Comparison of ENCODE assay signal across 8 cellular contexts in genomic region chr22:40176921-40177737, GRCh38. TPM values are rescaled to one million over a fixed set of nuclear protein-coding genes. Genes with fewer than 3 reads are reported as not detected.
DNase-seq lines count a peak whose midpoint lies in the region; ATAC-seq and TF ChIP-seq lines count a peak whose summit lies in the region.

No MANE protein-coding gene starts in this region.

- H3K9ac ChIP-seq in DND-41 (ENCODE audit: low read depth, low read length) (peak overlapping the region; percentile 68), liver (ENCODE audit: low read depth in 1 of 2, low read length in 2 of 2) (peak overlapping the region; percentile 57 to 88)

- peak overlapping the region; percentile 11; the same call in 1 of the 2 replicates for H2AFZ ChIP-seq in DND-41 (ENCODE audit: low read depth, low read length)

- peak; percentile 63 for ATAC-seq in DND-41 (ENCODE audit: insufficient read depth, low read depth)
- ATAC-seq in GM19324 (IDR thresholded peaks at IDR 0.05; ENCODE audit: low FRiP score, unreplicated experiment): no peak

- H3K4me1 ChIP-seq in DND-41 (ENCODE audit: insufficient read depth, low read length) (peaks cover 46% of the 10 kb centered on the region), liver (ENCODE audit: control insufficient read depth in 4 of 4, insufficient read depth in 4 of 4, low read length in 3 of 4) (peaks cover 12 to 45% (median 35%) of the 10 kb centered on the region in 4 donors)

- no peaks in the 10 kb centered on the region for H3K36me3 ChIP-seq in DND-41 (ENCODE audit: insufficient read depth, low read length)
- no peaks in the 10 kb centered on the region for H3K36me3 ChIP-seq in KOPT-K1 (ENCODE audit: insufficient read depth, low read length)
- H3K36me3 ChIP-seq in liver (ENCODE audit: control insufficient read depth in 4 of 4, insufficient read depth in 3 of 4, low read depth in 1 of 4, low read length in 3 of 4): no peaks in the 10 kb centered on the region

- TF ChIP-seq RAD21 in liver (IDR thresholded peaks at IDR 0.05): peak; percentile 34 to 54

- TF ChIP-seq CTCF in DND-41 (IDR thresholded peaks at IDR 0.05; ENCODE audit: borderline replicate concordance, extremely low read depth, low read length, poor library complexity, severe bottlenecking): no peak
- TF ChIP-seq CTCF in liver (IDR thresholded peaks at IDR 0.05; ENCODE audit: low read depth, low read length, missing input control): no peak

- H3K9me3 ChIP-seq in DND-41 (ENCODE audit: insufficient read depth, low read length, severe bottlenecking) (no peaks in the 10 kb centered on the region), KOPT-K1 (ENCODE audit: insufficient read depth, low read length, poor library complexity, severe bottlenecking) (no peaks in the 10 kb centered on the region), liver (ENCODE audit: control insufficient read depth in 4 of 4, low read length in 3 of 4) (no peaks in the 10 kb centered on the region)

- peak; percentile 72 for DNase-seq in DND-41
- DNase-seq in activated CD4-positive, CD25-positive, alpha-beta regulatory T cell (lab: John Stamatoyannopoulos, UW): peak; percentile 14 to 48 (median 38)
- peak; percentile 82 for DNase-seq in cerebellar cortex (ENCODE audit: low spot score)
- peak; percentile 63 for DNase-seq in stimulated activated CD8-positive, alpha-beta memory T cell treated with anti-CD3 and anti-CD28 coated beads, Interleukin-12 subunit alpha, Interleukin-12 subunit beta, amount 100 ng/mL, for 24 hours (ENCODE audit: extremely low read depth)
- no peak for DNase-seq in foreskin melanocyte

- 30% methylated on average over 14 of the region's 14 CpGs for WGBS in liver

- H3K4me2 ChIP-seq in DND-41 (ENCODE audit: insufficient read depth, low read length): peak overlapping the region; percentile 82

- peak overlapping the region; percentile 48 to 56; a peak in 3 of 4 replicates for H3K4me3 ChIP-seq in DND-41 (ENCODE audit: low read depth in 1 of 2, low read length in 2 of 2)
- H3K4me3 ChIP-seq in liver (ENCODE audit: low read depth in 1 of 3, low read length in 3 of 3): peak overlapping the region in 2 of 3 donors; percentile 47 to 53

- H4K20me1 ChIP-seq in DND-41 (ENCODE audit: insufficient read depth, low read length): peaks cover 14% of the 10 kb centered on the region

- peaks cover 80% of the 10 kb centered on the region for H3K79me2 ChIP-seq in DND-41 (ENCODE audit: insufficient read depth, low read length)

- H3K27me3 ChIP-seq in DND-41 (ENCODE audit: insufficient read depth, low read length, poor library complexity): no peaks in the 10 kb centered on the region
- no peaks in the 10 kb centered on the region for H3K27me3 ChIP-seq in liver (ENCODE audit: control insufficient read depth in 4 of 4, insufficient read depth in 4 of 4, low read length in 3 of 4)

- H3K27ac ChIP-seq in DND-41 (ENCODE audit: low read length) (peak overlapping the region; percentile 65), KOPT-K1 (ENCODE audit: low read depth, low read length, poor library complexity, severe bottlenecking) (peak overlapping the region; percentile 81), liver (ENCODE audit: low read depth in 1 of 2, low read length in 2 of 2) (peak overlapping the region; percentile 83 to 93)

TF ChIP-seq in liver, 16 proteins besides CTCF, POLR2A, EP300 and RAD21:
- TF ChIP-seq HNF4A (conservative IDR thresholded peaks at IDR 0.05) (peak; percentile 70 to 71), ATF3 (IDR thresholded peaks at IDR 0.05) (peak; percentile 92), NR2F2 (IDR thresholded peaks at IDR 0.05) (no peak), JUND (IDR thresholded peaks at IDR 0.05) (peak; percentile 94 to 98), SP1 (IDR thresholded peaks at IDR 0.05) (peak; percentile 52), RXRA (IDR thresholded peaks at IDR 0.05) (peak in 1 of 2 donors; percentile 65)
TF ChIP-seq in liver: peak in this region for 5.

RNA-seq across cellular contexts. Expression of gene TNRC6B, which starts 0.6 kb away (rescaled TPM):
- 10 to 100 TPM; 29.9 to 39.1 TPM for total RNA-seq in liver
- polyA plus RNA-seq in liver: 10 to 100 TPM in 1 of 2 donors, 1 to 10 TPM in 1; 4.6 to 22.8 TPM
